ENCODE assay signal across 13 cellular contexts in the genomic region with DNA sequence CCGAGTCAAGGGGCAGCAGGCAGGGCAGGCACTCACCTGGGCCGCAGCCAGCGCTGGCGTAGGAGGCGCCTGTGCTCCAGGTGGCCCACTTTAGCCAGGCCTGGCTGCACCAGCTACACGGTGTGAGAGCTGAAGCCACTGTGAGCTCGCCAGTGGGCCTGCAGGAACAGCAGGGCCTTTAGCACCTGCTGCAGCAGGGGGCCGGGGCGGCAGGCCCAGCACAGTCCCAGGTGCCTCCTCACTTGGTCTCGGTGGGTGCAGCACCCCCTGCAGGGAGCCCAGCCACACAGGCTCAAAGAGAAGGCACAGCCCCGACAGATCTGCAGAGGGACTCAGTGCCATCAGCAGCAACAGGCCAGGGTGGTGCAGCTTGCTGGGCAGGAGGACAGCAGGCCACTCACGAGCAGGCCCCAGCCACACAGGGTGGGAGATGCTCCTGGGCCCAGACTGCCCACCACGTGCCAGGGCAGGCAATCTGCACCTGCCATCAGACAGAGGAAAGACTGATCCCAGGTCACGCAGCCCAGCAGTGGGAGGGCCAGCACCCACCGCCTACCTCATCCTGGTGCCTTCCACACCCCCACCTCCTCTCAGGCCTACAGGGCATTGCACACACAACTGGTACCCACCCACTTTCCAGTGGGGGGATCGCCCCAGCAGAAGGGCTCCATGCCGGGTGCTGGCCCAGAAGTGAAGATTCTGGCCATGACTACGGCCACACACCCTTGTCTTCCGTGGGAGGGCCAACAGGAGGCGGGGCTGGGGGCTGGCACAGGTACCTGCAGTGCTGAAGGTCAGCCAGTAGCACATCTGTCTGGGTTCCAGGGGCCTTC. TPM values are rescaled to one million over a fixed set of nuclear protein-coding genes. Genes with fewer than 3 reads are reported as not detected.
DNase-seq lines count a peak whose midpoint lies in the region; ATAC-seq and TF ChIP-seq lines count a peak whose summit lies in the region.
"Had no signal": no experiment of that assay in that cellular context is flagged by ENCODE, and none has a peak within 500 bp of the region (broad histone marks: within the 10 kb centered on the region; RNA-seq: fewer than 3 reads in every experiment).

No MANE protein-coding gene starts in this region.

- no peaks in the 10 kb centered on the region for H3K9me3 ChIP-seq in Loucy (ENCODE audit: insufficient read depth, low read depth, low read length)
- H3K9me3 ChIP-seq: Caco-2, esophagus squamous epithelium had no signal

- peak; percentile 43 for ATAC-seq in activated CD8-positive, alpha-beta T cell treated with anti-CD3 and anti-CD28 coated beads, Interleukin-2, amount 10 ng/mL, durations not matched to agents 7 days and 5 days
- peak; percentile 43 for ATAC-seq in stimulated activated effector memory CD8-positive, alpha-beta T cell treated with anti-CD3 and anti-CD28 coated beads, Interleukin-12 subunit alpha, Interleukin-12 subunit beta, amount 100 ng/mL, for 72 hours
- ATAC-seq in HG03108 (IDR thresholded peaks at IDR 0.05; ENCODE audit: unreplicated experiment) (no peak), GM21717 (IDR thresholded peaks at IDR 0.05; ENCODE audit: unreplicated experiment) (no peak)

- H3K4me1 Mint-ChIP-seq in activated naive CD4-positive, alpha-beta T cell treated with anti-CD3 and anti-CD28 coated beads, Interleukin-2, amount 10 ng/mL, durations not matched to agents 7 days and 5 days, result no peaks in the 10 kb centered on the region
- H3K4me1 Mint-ChIP-seq in activated CD8-positive, alpha-beta T cell treated with anti-CD3 and anti-CD28 coated beads, Interleukin-2, amount 10 ng/mL, durations not matched to agents 7 days and 5 days (ENCODE audit: low read depth), result no peaks in the 10 kb centered on the region
- H3K4me1 Mint-ChIP-seq in stimulated activated effector memory CD8-positive, alpha-beta T cell treated with anti-CD3 and anti-CD28 coated beads, Interleukin-12 subunit alpha, Interleukin-12 subunit beta, amount 100 ng/mL, for 72 hours, result peaks cover under 1% of the 10 kb centered on the region
- H3K4me1 Mint-ChIP-seq: activated B cell treated with CpG ODN at 0.5 μM for 24 hours had no signal

- H4K20me1 ChIP-seq in Loucy (ENCODE audit: insufficient read depth, low read length, poor library complexity, severe bottlenecking), result peaks cover 3% of the 10 kb centered on the region

- H3K4me3 Mint-ChIP-seq in activated naive CD4-positive, alpha-beta T cell treated with anti-CD3 and anti-CD28 coated beads, Interleukin-2, amount 10 ng/mL, durations not matched to agents 7 days and 5 days, result no peak overlapping the region
- no peak overlapping the region for H3K4me3 Mint-ChIP-seq in activated CD8-positive, alpha-beta T cell treated with anti-CD3 and anti-CD28 coated beads, Interleukin-2, amount 10 ng/mL, durations not matched to agents 7 days and 5 days
- no peak overlapping the region for H3K4me3 Mint-ChIP-seq in stimulated activated effector memory CD8-positive, alpha-beta T cell treated with anti-CD3 and anti-CD28 coated beads, Interleukin-12 subunit alpha, Interleukin-12 subunit beta, amount 100 ng/mL, for 72 hours
- H3K4me3 Mint-ChIP-seq: activated B cell treated with CpG ODN at 0.5 μM for 24 hours had no signal

- H3K4me1 ChIP-seq in Loucy (ENCODE audit: insufficient read depth, low read length, poor library complexity, severe bottlenecking), result no peaks in the 10 kb centered on the region
- H3K4me1 ChIP-seq: Caco-2, esophagus squamous epithelium had no signal

- H3K4me2 ChIP-seq in Loucy (ENCODE audit: low read depth, low read length, poor library complexity, severe bottlenecking), result no peak overlapping the region

- DNase-seq in activated naive CD4-positive, alpha-beta T cell treated with anti-CD3 and anti-CD28 coated beads, Interleukin-2, amount 10 ng/mL, durations not matched to agents 7 days and 5 days, result peak; percentile 45
- no peak for DNase-seq in activated naive CD4-positive, alpha-beta T cell treated with Interleukin-2 at 50 U/mL for 16 hours
- DNase-seq in activated CD8-positive, alpha-beta T cell treated with anti-CD3 and anti-CD28 coated beads, Interleukin-2, amount 10 ng/mL, durations not matched to agents 7 days and 5 days, result peak; percentile 36
- DNase-seq in stimulated activated effector memory CD8-positive, alpha-beta T cell treated with anti-CD3 and anti-CD28 coated beads, Interleukin-12 subunit alpha, Interleukin-12 subunit beta, amount 100 ng/mL, for 72 hours (ENCODE audit: low spot score in 2 of 2), result no peak
- DNase-seq in CD1c-positive myeloid dendritic cell (ENCODE audit: extremely low spot score), result no peak
- DNase-seq: activated B cell treated with CpG ODN at 0.5 μM for 24 hours, esophagus squamous epithelium, kidney glomerular epithelial cell had no signal

- peaks cover under 1% of the 10 kb centered on the region for H3K36me3 Mint-ChIP-seq in activated naive CD4-positive, alpha-beta T cell treated with anti-CD3 and anti-CD28 coated beads, Interleukin-2, amount 10 ng/mL, durations not matched to agents 7 days and 5 days
- no peaks in the 10 kb centered on the region for H3K36me3 Mint-ChIP-seq in activated CD8-positive, alpha-beta T cell treated with anti-CD3 and anti-CD28 coated beads, Interleukin-2, amount 10 ng/mL, durations not matched to agents 7 days and 5 days (ENCODE audit: low read depth)
- no peaks in the 10 kb centered on the region for H3K36me3 Mint-ChIP-seq in stimulated activated effector memory CD8-positive, alpha-beta T cell treated with anti-CD3 and anti-CD28 coated beads, Interleukin-12 subunit alpha, Interleukin-12 subunit beta, amount 100 ng/mL, for 72 hours

- H3K4me3 ChIP-seq in Loucy (ENCODE audit: low read length, poor library complexity, severe bottlenecking), result no peak overlapping the region
- H3K4me3 ChIP-seq: esophagus squamous epithelium had no signal

- POLR2A ChIA-PET in activated CD8-positive, alpha-beta T cell treated with anti-CD3 and anti-CD28 coated beads, Interleukin-2, amount 10 ng/mL, durations not matched to agents 7 days and 5 days (lab: Charles Lee), result no interaction called here

- H2AFZ ChIP-seq in Loucy (ENCODE audit: low read length), result no peak overlapping the region

- no peak overlapping the region for H3K27ac Mint-ChIP-seq in activated naive CD4-positive, alpha-beta T cell treated with anti-CD3 and anti-CD28 coated beads, Interleukin-2, amount 10 ng/mL, durations not matched to agents 7 days and 5 days
- H3K27ac Mint-ChIP-seq in activated CD8-positive, alpha-beta T cell treated with anti-CD3 and anti-CD28 coated beads, Interleukin-2, amount 10 ng/mL, durations not matched to agents 7 days and 5 days, result no peak overlapping the region
- H3K27ac Mint-ChIP-seq in stimulated activated effector memory CD8-positive, alpha-beta T cell treated with anti-CD3 and anti-CD28 coated beads, Interleukin-12 subunit alpha, Interleukin-12 subunit beta, amount 100 ng/mL, for 72 hours, result no peak overlapping the region
- H3K27ac Mint-ChIP-seq: activated B cell treated with CpG ODN at 0.5 μM for 24 hours had no signal

- peak; percentile 49 for TF ChIP-seq CTCF in Loucy (conservative IDR thresholded peaks at IDR 0.05; ENCODE audit: low read length)

- H3K79me2 ChIP-seq in Loucy (ENCODE audit: insufficient read depth, low read length), result no peaks in the 10 kb centered on the region

- no peaks in the 10 kb centered on the region for H3K36me3 ChIP-seq in Loucy (ENCODE audit: insufficient read depth, low read length)

- H3K27me3 Mint-ChIP-seq in activated naive CD4-positive, alpha-beta T cell treated with anti-CD3 and anti-CD28 coated beads, Interleukin-2, amount 10 ng/mL, durations not matched to agents 7 days and 5 days, result peaks cover 23% of the 10 kb centered on the region
- peaks cover 8% of the 10 kb centered on the region for H3K27me3 Mint-ChIP-seq in activated CD8-positive, alpha-beta T cell treated with anti-CD3 and anti-CD28 coated beads, Interleukin-2, amount 10 ng/mL, durations not matched to agents 7 days and 5 days (ENCODE audit: low read depth)

- CTCF ChIA-PET in activated naive CD4-positive, alpha-beta T cell treated with anti-CD3 and anti-CD28 coated beads, Interleukin-2, amount 10 ng/mL, durations not matched to agents 7 days and 5 days (lab: Charles Lee), result interaction anchor here (0.8 kb wide), 1 partner anchor 46 kb away, joined by 3 read pairs; no protein-coding TSS in a partner anchor
- CTCF ChIA-PET in activated CD8-positive, alpha-beta T cell treated with anti-CD3 and anti-CD28 coated beads, Interleukin-2, amount 10 ng/mL, durations not matched to agents 7 days and 5 days (lab: Charles Lee), result interaction anchor here (1.0 kb wide), 1 partner anchor 140 kb away, joined by 4 read pairs; no protein-coding TSS in a partner anchor

- no peaks in the 10 kb centered on the region for H3K9me3 Mint-ChIP-seq in activated naive CD4-positive, alpha-beta T cell treated with anti-CD3 and anti-CD28 coated beads, Interleukin-2, amount 10 ng/mL, durations not matched to agents 7 days and 5 days
- no peaks in the 10 kb centered on the region for H3K9me3 Mint-ChIP-seq in activated CD8-positive, alpha-beta T cell treated with anti-CD3 and anti-CD28 coated beads, Interleukin-2, amount 10 ng/mL, durations not matched to agents 7 days and 5 days (ENCODE audit: insufficient read depth)
- no peaks in the 10 kb centered on the region for H3K9me3 Mint-ChIP-seq in stimulated activated effector memory CD8-positive, alpha-beta T cell treated with anti-CD3 and anti-CD28 coated beads, Interleukin-12 subunit alpha, Interleukin-12 subunit beta, amount 100 ng/mL, for 72 hours
- H3K9me3 Mint-ChIP-seq: activated B cell treated with CpG ODN at 0.5 μM for 24 hours had no signal

- no peaks in the 10 kb centered on the region for H3K27me3 ChIP-seq in Loucy (ENCODE audit: insufficient read depth, low read length, poor library complexity, severe bottlenecking)

- H3F3A ChIP-seq in Loucy (ENCODE audit: low read depth), result no peaks in the 10 kb centered on the region

- H3K9ac ChIP-seq in Loucy (ENCODE audit: low read depth, low read length, poor library complexity, severe bottlenecking), result no peak overlapping the region

- H3K9me2 ChIP-seq in Loucy (replicated peaks; ENCODE audit: low read depth, low read length), result no peaks in the 10 kb centered on the region

RNA-seq across cellular contexts. Expression of gene ARHGAP33, which starts 15.8 kb away (rescaled TPM):
- total RNA-seq in activated CD8-positive, alpha-beta T cell treated with anti-CD3 and anti-CD28 coated beads, Interleukin-2, amount 10 ng/mL, durations not matched to agents 7 days and 5 days, result 10 to 100 TPM; 66.6 to 71.0 TPM

RNA-seq across cellular contexts. Expression of gene PRODH2, which starts 21.4 kb away (rescaled TPM):
- not detected for total RNA-seq in activated CD8-positive, alpha-beta T cell treated with anti-CD3 and anti-CD28 coated beads, Interleukin-2, amount 10 ng/mL, durations not matched to agents 7 days and 5 days
- total RNA-seq: activated B cell treated with CpG ODN at 0.5 μM for 24 hours, Caco-2, esophagus squamous epithelium, HT1080 had no signal

RNA-seq across cellular contexts. Expression of gene PROSER3, which starts 33.2 kb away (rescaled TPM):
- total RNA-seq in activated CD8-positive, alpha-beta T cell treated with anti-CD3 and anti-CD28 coated beads, Interleukin-2, amount 10 ng/mL, durations not matched to agents 7 days and 5 days, result 10 to 100 TPM; 48.0 to 54.6 TPM

RNA-seq across cellular contexts. Expression of gene HSPB6, which starts 34.4 kb away (rescaled TPM):
- total RNA-seq in activated CD8-positive, alpha-beta T cell treated with anti-CD3 and anti-CD28 coated beads, Interleukin-2, amount 10 ng/mL, durations not matched to agents 7 days and 5 days, result under 1 TPM in 1 of 2 experiments, not detected in 1; 0.65 TPM
- total RNA-seq: activated B cell treated with CpG ODN at 0.5 μM for 24 hours, HT1080 had no signal

RNA-seq across cellular contexts. Expression of gene LIN37, which starts 42.8 kb away (rescaled TPM):
- total RNA-seq in activated CD8-positive, alpha-beta T cell treated with anti-CD3 and anti-CD28 coated beads, Interleukin-2, amount 10 ng/mL, durations not matched to agents 7 days and 5 days, result 10 to 100 TPM; 10.5 to 12.4 TPM

Comparison
In these comparisons a context has a peak if more than half of its experiments do, and no peak if none do; other contexts are left out.
1. DNase-seq: peak in activated naive CD4-positive, alpha-beta T cell treated with anti-CD3 and anti-CD28 coated beads, Interleukin-2, amount 10 ng/mL, durations not matched to agents 7 days and 5 days (single experiment) and activated CD8-positive, alpha-beta T cell treated with anti-CD3 and anti-CD28 coated beads, Interleukin-2, amount 10 ng/mL, durations not matched to agents 7 days and 5 days (single experiment); none in activated naive CD4-positive, alpha-beta T cell treated with Interleukin-2 at 50 U/mL for 16 hours (single experiment), stimulated activated effector memory CD8-positive, alpha-beta T cell treated with anti-CD3 and anti-CD28 coated beads, Interleukin-12 subunit alpha, Interleukin-12 subunit beta, amount 100 ng/mL, for 72 hours (0 of 2) and CD1c-positive myeloid dendritic cell (single experiment).
2. ATAC-seq: peak in activated CD8-positive, alpha-beta T cell treated with anti-CD3 and anti-CD28 coated beads, Interleukin-2, amount 10 ng/mL, durations not matched to agents 7 days and 5 days (single experiment) and stimulated activated effector memory CD8-positive, alpha-beta T cell treated with anti-CD3 and anti-CD28 coated beads, Interleukin-12 subunit alpha, Interleukin-12 subunit beta, amount 100 ng/mL, for 72 hours (single experiment); none in HG03108 (single experiment) and GM21717 (single experiment).